ENCODE assay signal across 8 cellular contexts in genomic region chr6:28080631-28081485, GRCh38. TPM values are rescaled to one million over a fixed set of nuclear protein-coding genes. Genes with fewer than 3 reads are reported as not detected.
A peak's percentile ranks its signal among the peaks of the same experiment; 100 is the strongest.
DNase-seq lines count a peak whose midpoint lies in the region; ATAC-seq, FAIRE-seq and TF ChIP-seq lines count a peak whose summit lies in the region.

No MANE protein-coding gene starts in this region.

- peak; percentile 53 for DNase-seq in GM12892 (ENCODE audit: insufficient read length)
- DNase-seq in NCI-H1436 (lab: John Stamatoyannopoulos, UW): peak; percentile 90
- DNase-seq in T follicular helper cell (ENCODE audit: low read depth): peak; percentile 92
- peak; percentile 98 for DNase-seq in amniotic epithelial cell (ENCODE audit: low read depth)
- DNase-seq in heart left ventricle: peak; percentile 94 to 97 (median 95)
- DNase-seq in trophoblast cell: peak; percentile 92 to 98
- peak; percentile 90 to 96 for DNase-seq in tibial nerve (ENCODE audit: low spot score in 2 of 2)

- peak overlapping the region; percentile 78 for H3K9ac ChIP-seq in trophoblast cell (ENCODE audit: low read length)

- H3K14ac ChIP-seq in trophoblast cell (ENCODE audit: low read length): peak overlapping the region; percentile 41

- H3K79me1 ChIP-seq in trophoblast cell (ENCODE audit: low read length): peaks cover 2% of the 10 kb centered on the region

- peak in 1 of 12 donors; percentile 6 for TF ChIP-seq CTCF in heart left ventricle (IDR thresholded peaks at IDR 0.05)
- peak in 1 of 5 experiments; percentile 48 for TF ChIP-seq CTCF in tibial nerve (IDR thresholded peaks at IDR 0.05)

- peak; percentile 83 for ATAC-seq in HG02840 (IDR thresholded peaks at IDR 0.05; ENCODE audit: low FRiP score, unreplicated experiment)
- peak; percentile 97 to 99 (median 99) for ATAC-seq in heart left ventricle

- H2BK5ac ChIP-seq in trophoblast cell (ENCODE audit: low read depth, low read length, poor library complexity): peak overlapping the region; percentile 62

- H2BK120ac ChIP-seq in trophoblast cell (ENCODE audit: insufficient read depth, low read length, poor library complexity): no peak overlapping the region

- H2AK5ac ChIP-seq in trophoblast cell (ENCODE audit: low read length): no peak overlapping the region

- H4K8ac ChIP-seq in trophoblast cell (ENCODE audit: low read depth, low read length): peak overlapping the region; percentile 83

- WGBS in heart left ventricle, 4 donors: 1% methylated on average over 40 to 46 of the region's 46 CpGs
- WGBS in trophoblast cell (ENCODE audit: extremely low coverage, insufficient coverage, insufficient read length): no CpG with 5 or more reads among the region's 46 CpGs
- WGBS in tibial nerve, 2 donors: 1% methylated on average over 42 to 45 of the region's 46 CpGs

- H4K91ac ChIP-seq in trophoblast cell (ENCODE audit: low read depth, low read length): peak overlapping the region; percentile 33

- peak overlapping the region; percentile 55 for H2AFZ ChIP-seq in trophoblast cell (ENCODE audit: insufficient read depth, low read length, poor library complexity)

- H3K4me1 ChIP-seq in heart left ventricle (peaks cover 0 to 16% (median 6%) of the 10 kb centered on the region in 12 donors), trophoblast cell (ENCODE audit: control insufficient read depth in 1 of 2, insufficient read depth in 2 of 2, low read length in 2 of 2) (peaks cover 2% of the 10 kb centered on the region in 2 experiments), tibial nerve (peaks cover 0 to 15% (median 9%) of the 10 kb centered on the region in 4 donors)

- H3K79me2 ChIP-seq in trophoblast cell (ENCODE audit: control insufficient read depth, insufficient read depth, low read length, poor library complexity): peaks cover 2% of the 10 kb centered on the region

- H3K18ac ChIP-seq in trophoblast cell (ENCODE audit: low read length): peak overlapping the region; percentile 28

- FAIRE-seq in GM12892 (lab: Jason Lieb, UNC): peak; percentile 92

- peak overlapping the region; percentile 77 for H3K4me2 ChIP-seq in trophoblast cell (ENCODE audit: low read length)

- H3K36me3 ChIP-seq in heart left ventricle (peaks cover 0 to 4% (median 0%) of the 10 kb centered on the region in 9 donors), trophoblast cell (ENCODE audit: control insufficient read depth in 1 of 2, insufficient read depth in 2 of 2, low read length in 2 of 2) (peaks cover 4 to 7% of the 10 kb centered on the region in 2 experiments), tibial nerve (peaks cover 0 to 6% (median 0%) of the 10 kb centered on the region in 3 donors)

- no peak overlapping the region for H3K23ac ChIP-seq in trophoblast cell (ENCODE audit: low read length)

- peak overlapping the region; percentile 49 for H3K4ac ChIP-seq in trophoblast cell (ENCODE audit: low read depth, low read length)

- no peaks in the 10 kb centered on the region for H3K9me3 ChIP-seq in heart left ventricle
- no peaks in the 10 kb centered on the region for H3K9me3 ChIP-seq in trophoblast cell (ENCODE audit: insufficient read depth, low read depth, low read length)
- H3K9me3 ChIP-seq in tibial nerve: no peaks in the 10 kb centered on the region

- TF ChIP-seq POLR2A in GM12892 (IDR thresholded peaks at IDR 0.05; ENCODE audit: low read depth, low read length): no peak
- TF ChIP-seq POLR2A in heart left ventricle (IDR thresholded peaks at IDR 0.05): peak in 1 of 2 donors; percentile 48
- TF ChIP-seq POLR2A in tibial nerve (IDR thresholded peaks at IDR 0.05): peak; percentile 48 to 55

- intact Hi-C loops in heart left ventricle (cut with DNase I): loop anchor here in 6 of 10 donors (1.0 to 10.0 kb wide), 8 partner anchors 23 to 276 kb away; partner anchors contain the start of genes ZSCAN31 (in 1 of the 6) and ZSCAN9 (in 1 of the 6)

- peak; percentile 76 to 95 for TF ChIP-seq EP300 in tibial nerve (IDR thresholded peaks at IDR 0.05)

- peak overlapping the region; percentile 24 for H4K12ac ChIP-seq in trophoblast cell (ENCODE audit: low read depth, low read length)

- peak overlapping the region; percentile 59 to 91 (median 86) for H3K27ac ChIP-seq in heart left ventricle
- H3K27ac ChIP-seq in trophoblast cell (ENCODE audit: low read depth, low read length): peak overlapping the region; percentile 69
- peak overlapping the region; percentile 66 to 95 (median 88) for H3K27ac ChIP-seq in tibial nerve

- H3K4me3 ChIP-seq in heart left ventricle (peak overlapping the region; percentile 56 to 94 (median 77)), trophoblast cell (ENCODE audit: low read depth, low read length) (peak overlapping the region; percentile 83), tibial nerve (peak overlapping the region; percentile 48 to 80 (median 66))

- no peaks in the 10 kb centered on the region for H3K27me3 ChIP-seq in heart left ventricle
- H3K27me3 ChIP-seq in trophoblast cell (ENCODE audit: insufficient read depth, low read length): no peaks in the 10 kb centered on the region
- no peaks in the 10 kb centered on the region for H3K27me3 ChIP-seq in tibial nerve

- no peak overlapping the region for H2BK12ac ChIP-seq in trophoblast cell (ENCODE audit: low read length)

RNA-seq across cellular contexts. Expression of gene ZNF165, which starts 0.5 kb away (rescaled TPM):
- polyA plus RNA-seq in GM12892 (2012; ENCODE audit: missing spikeins): 1.9 TPM
- under 1 TPM; 0.18 to 0.88 (median 0.45) TPM for total RNA-seq in heart left ventricle
- polyA plus RNA-seq in heart left ventricle: under 1 TPM; 0.46 to 0.78 TPM
- polyA plus RNA-seq in trophoblast cell (2013): 11.3 and 11.9 TPM in 2 replicates
- 1 to 10 TPM in 1 of 4 donors, under 1 TPM in 3; 0.30 to 2.2 (median 0.43) TPM for total RNA-seq in tibial nerve

RNA-seq across cellular contexts. Expression of gene ZSCAN16, which starts 43.6 kb away (rescaled TPM):
- polyA plus RNA-seq in GM12892 (2012; ENCODE audit: missing spikeins): 3.2 TPM
- total RNA-seq in heart left ventricle (1 to 10 TPM in 8 of 9 donors, under 1 TPM in 1; 0.48 to 2.9 (median 2.2) TPM), tibial nerve (1 to 10 TPM in 3 of 4 donors, under 1 TPM in 1; 0.78 to 9.9 (median 3.6) TPM)
- polyA plus RNA-seq in heart left ventricle: 1 to 10 TPM; 3.4 to 4.9 TPM
- 4.1 and 4.4 TPM in 2 replicates for polyA plus RNA-seq in trophoblast cell (2013)

Comparison
In these comparisons a context has a peak if more than half of its experiments do, and no peak if none do; other contexts are left out.
1. Peak in every context shown above with its lines: DNase-seq, ATAC-seq, H3K4me3 ChIP-seq and H3K27ac ChIP-seq.